ENCODE assay signal across 1 cellular context in the genomic region with DNA sequence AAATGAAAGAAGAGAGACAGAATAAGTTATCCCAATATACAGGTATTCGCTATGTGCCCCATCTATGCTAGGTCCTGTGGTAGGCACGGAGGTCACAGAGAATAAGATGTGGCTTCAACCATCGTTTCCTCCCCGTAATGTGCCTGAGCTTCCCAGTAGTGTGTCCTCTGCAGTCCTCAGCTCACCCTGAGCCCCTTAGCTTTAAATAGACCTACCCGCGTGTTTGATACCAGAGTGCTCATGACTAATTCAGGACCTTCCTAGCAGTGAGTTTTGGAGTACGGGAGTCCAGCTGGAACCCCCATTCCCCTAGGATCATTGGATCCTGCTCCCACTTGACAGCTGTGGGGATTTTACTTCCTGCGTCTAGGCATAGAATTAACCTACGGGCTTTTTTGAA.
TF ChIP-seq lines count a peak whose summit lies in the region.

No MANE protein-coding gene starts in this region.

TF ChIP-seq in H1, 55 proteins besides CTCF, POLR2A, EP300 and RAD21:
- TF ChIP-seq HDAC6 (IDR thresholded peaks at IDR 0.05; ENCODE audit: low read depth, low read length) (no peak), RNF2 (IDR thresholded peaks at IDR 0.05; ENCODE audit: borderline replicate concordance, low read depth, low read length, missing control alignments, poor library complexity, severe bottlenecking) (no peak), ATF2 (IDR thresholded peaks at IDR 0.05; ENCODE audit: low read length) (no peak), JUND (IDR thresholded peaks at IDR 0.05; ENCODE audit: low read length) (no peak), SIRT6 (IDR thresholded peaks at IDR 0.05; ENCODE audit: low read length) (no peak), CHD2 (IDR thresholded peaks at IDR 0.05; ENCODE audit: low read length) (no peak), CBX5 (IDR thresholded peaks at IDR 0.05; ENCODE audit: low read depth, low read length) (no peak), PHF8 (conservative IDR thresholded peaks at IDR 0.05; ENCODE audit: low read depth, low read length) (no peak), BACH1 (IDR thresholded peaks at IDR 0.05; ENCODE audit: low read length) (no peak), POU5F1 (IDR thresholded peaks at IDR 0.05; ENCODE audit: low read depth, low read length) (no peak), TAF7 (optimal IDR thresholded peaks at IDR 0.05; ENCODE audit: borderline replicate concordance, low read depth, low read length) (no peak), RXRA (IDR thresholded peaks at IDR 0.05; ENCODE audit: insufficient read depth, low read depth, low read length) (no peak), SRF (IDR thresholded peaks at IDR 0.05; ENCODE audit: low read depth, low read length) (no peak), SP2 (IDR thresholded peaks at IDR 0.05; ENCODE audit: low read length) (no peak), MAFK (IDR thresholded peaks at IDR 0.05; ENCODE audit: low read depth, low read length) (no peak), BCL11A (IDR thresholded peaks at IDR 0.05; ENCODE audit: low read depth in 2 of 2, low read length in 2 of 2) (no peak), CTBP2 (IDR thresholded peaks at IDR 0.05; ENCODE audit: borderline replicate concordance, insufficient read depth, insufficient read length, low read length) (no peak)
- TF ChIP-seq, protein P1, sequence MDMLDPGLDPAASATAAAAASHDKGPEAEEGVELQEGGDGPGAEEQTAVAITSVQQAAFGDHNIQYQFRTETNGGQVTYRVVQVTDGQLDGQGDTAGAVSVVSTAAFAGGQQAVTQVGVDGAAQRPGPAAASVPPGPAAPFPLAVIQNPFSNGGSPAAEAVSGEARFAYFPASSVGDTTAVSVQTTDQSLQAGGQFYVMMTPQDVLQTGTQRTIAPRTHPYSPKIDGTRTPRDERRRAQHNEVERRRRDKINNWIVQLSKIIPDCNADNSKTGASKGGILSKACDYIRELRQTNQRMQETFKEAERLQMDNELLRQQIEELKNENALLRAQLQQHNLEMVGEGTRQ (IDR thresholded peaks at IDR 0.05; ENCODE audit: low read length): no peak
